ENCODE assay signal across 1 cellular context in genomic region chr5:141694479-141694878, GRCh38.
TF ChIP-seq lines count a peak whose summit lies in the region.

No MANE protein-coding gene starts in this region.

TF ChIP-seq in K562, 482 proteins besides CTCF, POLR2A, EP300 and RAD21:
- TF ChIP-seq ZNF133 (CRISPR knock-in tag; IDR thresholded peaks at IDR 0.05): no peak
- TF ChIP-seq TBP (optimal IDR thresholded peaks at IDR 0.05; ENCODE audit: low read depth, low read length): no peak
- no peak for TF ChIP-seq CGGBP1 (CRISPR knock-in tag; IDR thresholded peaks at IDR 0.05)
- TF ChIP-seq ZFP1 (CRISPR knock-in tag; IDR thresholded peaks at IDR 0.05): no peak
- 0 out of 2 replicates have a peak, but pooled peaks have one; percentile 29 for TF ChIP-seq NFIC (IDR thresholded peaks at IDR 0.05)
- TF ChIP-seq ID3 (CRISPR knock-in tag; IDR thresholded peaks at IDR 0.05): no peak
- no peak for TF ChIP-seq ID3 (tag; IDR thresholded peaks at IDR 0.05)
